Comparison of ENCODE assay signal across 33 cellular contexts in genomic region chr16:59574296-59574695, GRCh38.
"Had no signal": no experiment of that assay in that cellular context is flagged by ENCODE, and none has a peak within 500 bp of the region (broad histone marks: within the 10 kb centered on the region; RNA-seq: fewer than 3 reads in every experiment).

No MANE protein-coding gene starts in this region.

- H3K4me1 Mint-ChIP-seq: activated CD4-positive, alpha-beta memory T cell treated with anti-CD3 and anti-CD28 coated beads, Interleukin-2, amount 10 ng/mL, durations not matched to agents 7 days and 5 days; activated CD4-positive, alpha-beta T cell treated with anti-CD3 and anti-CD28 coated beads, Interleukin-2, amount 10 ng/mL, durations not matched to agents 7 days and 5 days; activated naive CD4-positive, alpha-beta T cell treated with anti-CD3 and anti-CD28 coated beads, Interleukin-2, amount 50 U/mL, for 24 hours; activated naive CD8-positive, alpha-beta T cell treated with anti-CD3 and anti-CD28 coated beads, Interleukin-2, amount 50 U/mL, for 24 hours; immature natural killer cell; mesothelial cell of epicardium; naive B cell; stimulated activated naive B cell treated with anti-CD40 and anti-IgM and Interleukin-4, amounts not matched to agents 10 μg/mL and 1 μg/mL and 100 μg/mL, for 72 hours; WTC11 had no signal

- H3K4me3 Mint-ChIP-seq: activated CD4-positive, alpha-beta memory T cell treated with anti-CD3 and anti-CD28 coated beads, Interleukin-2, amount 10 ng/mL, durations not matched to agents 7 days and 5 days; activated CD4-positive, alpha-beta T cell treated with anti-CD3 and anti-CD28 coated beads, Interleukin-2, amount 10 ng/mL, durations not matched to agents 7 days and 5 days; activated naive CD4-positive, alpha-beta T cell treated with anti-CD3 and anti-CD28 coated beads, Interleukin-2, amount 50 U/mL, for 24 hours; activated naive CD8-positive, alpha-beta T cell treated with anti-CD3 and anti-CD28 coated beads, Interleukin-2, amount 50 U/mL, for 24 hours; activated T-cell treated with anti-CD3 and anti-CD28 coated beads, Interleukin-2, amount 50 U/mL, for 24 hours; immature natural killer cell; mesothelial cell of epicardium; naive B cell; nephron progenitor cell; stimulated activated naive B cell treated with anti-CD40 and anti-IgM and Interleukin-4, amounts not matched to agents 10 μg/mL and 1 μg/mL and 100 μg/mL, for 72 hours; WTC11 had no signal

- ATAC-seq: activated naive CD8-positive, alpha-beta T cell treated with anti-CD3 and anti-CD28 coated beads, Interleukin-2, amount 50 U/mL, for 24 hours; foreskin keratinocyte; heart left ventricle; left colon; pancreas; sciatic nerve; stimulated activated naive B cell treated with anti-CD40 and anti-IgM and Interleukin-4, amounts not matched to agents 10 μg/mL and 1 μg/mL and 100 μg/mL, for 72 hours; upper lobe of right lung; WTC11 had no signal

- H3K27me3 ChIP-seq: foreskin keratinocyte, heart left ventricle, neutrophil, pancreas, suprapubic skin, tibial artery, upper lobe of right lung had no signal

- H3K36me3 ChIP-seq: heart left ventricle, neutrophil, pancreas, prostate gland, suprapubic skin, tibial artery, upper lobe of right lung had no signal

- DNase-seq: activated CD4-positive, alpha-beta memory T cell treated with anti-CD3 and anti-CD28 coated beads, Interleukin-2, amount 10 ng/mL, durations not matched to agents 7 days and 5 days; activated CD4-positive, alpha-beta T cell treated with anti-CD3 and anti-CD28 coated beads for 1 hour; activated CD4-positive, alpha-beta T cell treated with anti-CD3 and anti-CD28 coated beads, Interleukin-2, amount 10 ng/mL, durations not matched to agents 7 days and 5 days; activated CD8-positive, alpha-beta memory T cell treated with anti-CD3 and anti-CD28 coated beads, Interleukin-2, amount 50 U/mL, for 48 hours; activated naive CD8-positive, alpha-beta T cell treated with anti-CD3 and anti-CD28 coated beads, Interleukin-2, amount 50 U/mL, for 24 hours; activated T-cell treated with anti-CD3 and anti-CD28 coated beads, Interleukin-2, amount 50 U/mL, for 24 hours; amygdala; dorsolateral prefrontal cortex; effector memory CD4-positive, alpha-beta T cell; heart left ventricle; hypothalamus; immature natural killer cell; kidney; left colon; naive B cell; nephron progenitor cell; pancreas; retina; stimulated activated CD4-positive, alpha-beta T cell treated with anti-CD3 and anti-CD28 coated beads, Interleukin-15, amount 100 ng/mL, for 24 hours; stimulated activated CD4-positive, alpha-beta T cell treated with anti-CD3 and anti-CD28 coated beads, Interleukin-2, amount 100 ng/mL, for 24 hours; stimulated activated naive B cell treated with anti-CD40 and anti-IgM and Interleukin-4, amounts not matched to agents 10 μg/mL and 1 μg/mL and 100 μg/mL, for 72 hours; tibial artery; upper lobe of right lung had no signal

- H3K27ac Mint-ChIP-seq: activated CD4-positive, alpha-beta memory T cell treated with anti-CD3 and anti-CD28 coated beads, Interleukin-2, amount 10 ng/mL, durations not matched to agents 7 days and 5 days; activated CD4-positive, alpha-beta T cell treated with anti-CD3 and anti-CD28 coated beads, Interleukin-2, amount 10 ng/mL, durations not matched to agents 7 days and 5 days; activated naive CD4-positive, alpha-beta T cell treated with anti-CD3 and anti-CD28 coated beads, Interleukin-2, amount 50 U/mL, for 24 hours; activated naive CD8-positive, alpha-beta T cell treated with anti-CD3 and anti-CD28 coated beads, Interleukin-2, amount 50 U/mL, for 24 hours; activated T-cell treated with anti-CD3 and anti-CD28 coated beads, Interleukin-2, amount 50 U/mL, for 24 hours; activated T-helper 2 cell treated with anti-CD3 and anti-CD28 coated beads, Interferon-gamma antibody, Interleukin-2, Interleukin-4, amounts not matched to agents 10 μg/mL and 5 μg/mL and 100 μg/mL, durations not matched to agents 14 hours and 24 hours and 36 hours; immature natural killer cell; mesothelial cell of epicardium; naive B cell; nephron progenitor cell; stimulated activated naive B cell treated with anti-CD40 and anti-IgM and Interleukin-4, amounts not matched to agents 10 μg/mL and 1 μg/mL and 100 μg/mL, for 72 hours; WTC11 had no signal

- H3K36me3 Mint-ChIP-seq: activated naive CD4-positive, alpha-beta T cell treated with anti-CD3 and anti-CD28 coated beads, Interleukin-2, amount 50 U/mL, for 24 hours; immature natural killer cell; mesothelial cell of epicardium; naive B cell; stimulated activated naive B cell treated with anti-CD40 and anti-IgM and Interleukin-4, amounts not matched to agents 10 μg/mL and 1 μg/mL and 100 μg/mL, for 72 hours; WTC11 had no signal

- H3K27me3 Mint-ChIP-seq: activated CD4-positive, alpha-beta memory T cell treated with anti-CD3 and anti-CD28 coated beads, Interleukin-2, amount 10 ng/mL, durations not matched to agents 7 days and 5 days; activated CD4-positive, alpha-beta T cell treated with anti-CD3 and anti-CD28 coated beads, Interleukin-2, amount 10 ng/mL, durations not matched to agents 7 days and 5 days; activated naive CD4-positive, alpha-beta T cell treated with anti-CD3 and anti-CD28 coated beads, Interleukin-2, amount 50 U/mL, for 24 hours; activated naive CD8-positive, alpha-beta T cell treated with anti-CD3 and anti-CD28 coated beads, Interleukin-2, amount 50 U/mL, for 24 hours; activated T-cell treated with anti-CD3 and anti-CD28 coated beads, Interleukin-2, amount 50 U/mL, for 24 hours; naive B cell; stimulated activated naive B cell treated with anti-CD40 and anti-IgM and Interleukin-4, amounts not matched to agents 10 μg/mL and 1 μg/mL and 100 μg/mL, for 72 hours had no signal

- H3K4me1 ChIP-seq: foreskin keratinocyte, heart left ventricle, pancreas, prostate gland, suprapubic skin, tibial artery, upper lobe of right lung had no signal

- H3K9me3 Mint-ChIP-seq: activated CD4-positive, alpha-beta T cell treated with anti-CD3 and anti-CD28 coated beads, Interleukin-2, amount 10 ng/mL, durations not matched to agents 7 days and 5 days; mesothelial cell of epicardium had no signal

- H3K4me3 ChIP-seq: coronary artery, dorsolateral prefrontal cortex, heart left ventricle, pancreas, prostate gland, suprapubic skin, tibial artery, upper lobe of right lung had no signal

- H3K9me3 ChIP-seq: heart left ventricle, neutrophil, pancreas, prostate gland, suprapubic skin, tibial artery, upper lobe of right lung had no signal

- H3K27ac ChIP-seq: coronary artery, dorsolateral prefrontal cortex, foreskin keratinocyte, heart left ventricle, neutrophil, pancreas, prostate gland, suprapubic skin, tibial artery, upper lobe of right lung had no signal
